Comparison of ENCODE assay signal across 8 cellular contexts in the genomic region with DNA sequence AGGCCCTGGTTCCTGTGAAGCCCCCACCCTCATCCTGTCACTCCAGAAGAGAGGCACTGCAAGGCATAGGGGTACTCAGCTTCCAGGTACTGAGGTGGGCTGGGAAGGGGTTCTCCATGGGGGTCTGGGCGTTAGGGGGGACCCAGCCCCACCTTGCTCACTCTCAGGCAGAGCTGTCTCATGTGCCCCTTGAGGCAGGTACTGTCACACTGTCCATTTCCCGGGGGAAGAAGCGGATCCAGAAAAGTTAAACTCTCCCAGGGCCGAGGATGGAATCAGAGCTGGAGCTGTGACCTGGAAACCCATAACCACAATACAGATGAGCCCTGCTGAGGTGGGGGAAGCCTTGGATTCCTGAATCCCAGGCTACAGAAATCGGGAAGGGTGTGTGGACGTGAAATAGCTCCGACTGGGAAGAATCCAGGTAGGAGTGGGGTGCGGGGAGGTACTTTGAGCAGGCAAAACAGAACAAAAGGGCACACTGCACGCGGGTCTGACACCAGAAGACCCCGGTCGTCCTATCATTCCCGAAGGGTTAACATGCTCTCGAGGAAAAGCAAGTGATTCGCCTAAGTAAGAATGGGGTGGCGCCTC. TPM values are rescaled to one million over a fixed set of nuclear protein-coding genes. Genes with fewer than 3 reads are reported as not detected.
DNase-seq lines count a peak whose midpoint lies in the region; ATAC-seq, FAIRE-seq and TF ChIP-seq lines count a peak whose summit lies in the region.

No MANE protein-coding gene starts in this region.

- peak overlapping the region; percentile 76 for H3K4me3 Mint-ChIP-seq in activated CD8-positive, alpha-beta memory T cell treated with anti-CD3 and anti-CD28 coated beads, Interleukin-2, amount 10 ng/mL, durations not matched to agents 7 days and 5 days
- H3K4me3 Mint-ChIP-seq in activated naive CD8-positive, alpha-beta T cell treated with anti-CD3 and anti-CD28 coated beads for 36 hours = peak overlapping the region; percentile 88

- H3K27ac Mint-ChIP-seq in activated CD8-positive, alpha-beta memory T cell treated with anti-CD3 and anti-CD28 coated beads, Interleukin-2, amount 10 ng/mL, durations not matched to agents 7 days and 5 days = peak overlapping the region; percentile 94
- peak overlapping the region; percentile 95 for H3K27ac Mint-ChIP-seq in activated naive CD8-positive, alpha-beta T cell treated with anti-CD3 and anti-CD28 coated beads for 36 hours

- peaks cover 19% of the 10 kb centered on the region for H3K4me1 Mint-ChIP-seq in activated CD8-positive, alpha-beta memory T cell treated with anti-CD3 and anti-CD28 coated beads, Interleukin-2, amount 10 ng/mL, durations not matched to agents 7 days and 5 days
- peaks cover 13% of the 10 kb centered on the region for H3K4me1 Mint-ChIP-seq in activated naive CD8-positive, alpha-beta T cell treated with anti-CD3 and anti-CD28 coated beads for 36 hours

- H3K9me3 Mint-ChIP-seq in activated CD8-positive, alpha-beta memory T cell treated with anti-CD3 and anti-CD28 coated beads, Interleukin-2, amount 10 ng/mL, durations not matched to agents 7 days and 5 days (ENCODE audit: low read depth) = no peaks in the 10 kb centered on the region
- no peaks in the 10 kb centered on the region for H3K9me3 Mint-ChIP-seq in activated naive CD8-positive, alpha-beta T cell treated with anti-CD3 and anti-CD28 coated beads for 36 hours

- H3K27me3 ChIP-seq in thoracic aorta (replicated peaks; ENCODE audit: insufficient read depth) = no peaks in the 10 kb centered on the region

- ATAC-seq in activated CD8-positive, alpha-beta memory T cell treated with anti-CD3 and anti-CD28 coated beads, Interleukin-2, amount 10 ng/mL, durations not matched to agents 7 days and 5 days = no peak
- ATAC-seq in thoracic aorta (ENCODE audit: insufficient number of reproducible peaks, low FRiP score, low read depth) (no peak), HG03135 (IDR thresholded peaks at IDR 0.05; ENCODE audit: unreplicated experiment) (no peak)

- no peaks in the 10 kb centered on the region for H3K27me3 Mint-ChIP-seq in activated CD8-positive, alpha-beta memory T cell treated with anti-CD3 and anti-CD28 coated beads, Interleukin-2, amount 10 ng/mL, durations not matched to agents 7 days and 5 days
- H3K27me3 Mint-ChIP-seq in activated naive CD8-positive, alpha-beta T cell treated with anti-CD3 and anti-CD28 coated beads for 36 hours = no peaks in the 10 kb centered on the region

- CTCF ChIA-PET in activated CD8-positive, alpha-beta memory T cell treated with anti-CD3 and anti-CD28 coated beads, Interleukin-2, amount 10 ng/mL, durations not matched to agents 7 days and 5 days (lab: Charles Lee) = interaction anchor here (1.1 to 2.5 kb wide), 5 partner anchors 12 to 76 kb away, joined by 3 to 14 read pairs (median 10); partner anchors contain the start of gene OCEL1

- H3K36me3 ChIP-seq in kidney (ENCODE audit: control insufficient read depth in 1 of 2, insufficient read depth in 2 of 2, low read length in 2 of 2) = no peaks in the 10 kb centered on the region
- H3K36me3 ChIP-seq in thoracic aorta = peaks cover 24% of the 10 kb centered on the region

- H3K4me3 ChIP-seq in kidney (ENCODE audit: low read length in 2 of 2) = peak overlapping the region; percentile 65 to 79
- peak overlapping the region; percentile 80 for H3K4me3 ChIP-seq in thoracic aorta

- H3K9ac ChIP-seq in kidney (ENCODE audit: low read length in 2 of 2) = peak overlapping the region; percentile 51 to 84

- peaks cover 22% of the 10 kb centered on the region for H3K36me3 Mint-ChIP-seq in activated CD8-positive, alpha-beta memory T cell treated with anti-CD3 and anti-CD28 coated beads, Interleukin-2, amount 10 ng/mL, durations not matched to agents 7 days and 5 days
- peaks cover 32% of the 10 kb centered on the region for H3K36me3 Mint-ChIP-seq in activated naive CD8-positive, alpha-beta T cell treated with anti-CD3 and anti-CD28 coated beads for 36 hours

- no peak for DNase-seq in activated CD8-positive, alpha-beta memory T cell treated with anti-CD3 and anti-CD28 coated beads, Interleukin-2, amount 10 ng/mL, durations not matched to agents 7 days and 5 days
- no peak for DNase-seq in activated CD8-positive, alpha-beta memory T cell treated with anti-CD3 and anti-CD28 coated beads, Interleukin-2, amount 50 U/mL, for 48 hours
- no peak for DNase-seq in activated naive CD8-positive, alpha-beta T cell treated with anti-CD3 and anti-CD28 coated beads for 36 hours
- DNase-seq in kidney (no peak), thoracic aorta (ENCODE audit: low spot score) (no peak), activated gamma-delta T cell (lab: John Stamatoyannopoulos, UW) (no peak), EL (no peak)

- TF ChIP-seq CTCF in kidney (IDR thresholded peaks at IDR 0.05; ENCODE audit: borderline replicate concordance, extremely low read depth, insufficient read depth) (no peak), thoracic aorta (IDR thresholded peaks at IDR 0.05) (no peak)

- H3K27ac ChIP-seq in kidney (ENCODE audit: low read depth in 2 of 2, low read length in 2 of 2) (peak overlapping the region; percentile 88 to 89), thoracic aorta (peak overlapping the region; percentile 82 to 83)

- intact Hi-C loops in kidney (cut with DNase I) = no loop called here

- H3K4me1 ChIP-seq in kidney (ENCODE audit: control insufficient read depth in 1 of 2, insufficient read depth in 1 of 2, low read depth in 1 of 2, low read length in 2 of 2) = peaks cover 4 to 11% of the 10 kb centered on the region in 2 donors
- peaks cover 3 to 14% of the 10 kb centered on the region in 2 donors for H3K4me1 ChIP-seq in thoracic aorta (ENCODE audit: control insufficient read depth in 1 of 2, low read depth in 2 of 2)

- no peaks in the 10 kb centered on the region for H3K9me3 ChIP-seq in kidney (ENCODE audit: control insufficient read depth in 1 of 2, low read length in 2 of 2)
- H3K9me3 ChIP-seq in thoracic aorta = no peaks in the 10 kb centered on the region

- FAIRE-seq in kidney (lab: Jason Lieb, UNC) = no peak

RNA-seq across cellular contexts. Expression of gene USE1, which starts 0.5 kb away (rescaled TPM):
- total RNA-seq in activated CD8-positive, alpha-beta memory T cell treated with anti-CD3 and anti-CD28 coated beads, Interleukin-2, amount 10 ng/mL, durations not matched to agents 7 days and 5 days = 10 to 100 TPM; 22.1 to 23.6 TPM
- total RNA-seq in activated naive CD8-positive, alpha-beta T cell treated with anti-CD3 and anti-CD28 coated beads for 36 hours = 10 to 100 TPM; 26.5 to 27.1 TPM
- total RNA-seq in kidney (26.0 TPM), thoracic aorta (10 to 100 TPM; 11.5 to 13.7 TPM)
- 52.6 TPM for polyA plus RNA-seq in kidney (ENCODE audit: insufficient read depth, low read depth, low replicate concordance)

RNA-seq across cellular contexts. Expression of gene OCEL1, which starts 11.4 kb away (rescaled TPM):
- total RNA-seq in activated CD8-positive, alpha-beta memory T cell treated with anti-CD3 and anti-CD28 coated beads, Interleukin-2, amount 10 ng/mL, durations not matched to agents 7 days and 5 days = 10 to 100 TPM; 23.3 to 27.4 TPM
- 10 to 100 TPM; 11.9 to 12.6 TPM for total RNA-seq in activated naive CD8-positive, alpha-beta T cell treated with anti-CD3 and anti-CD28 coated beads for 36 hours
- 35.3 TPM for total RNA-seq in kidney
- 80.1 TPM for polyA plus RNA-seq in kidney (ENCODE audit: insufficient read depth, low read depth, low replicate concordance)
- 10 to 100 TPM; 12.4 to 13.3 TPM for total RNA-seq in thoracic aorta

RNA-seq across cellular contexts. Expression of gene NR2F6, which starts 31.1 kb away (rescaled TPM):
- 1 to 10 TPM; 2.7 to 4.7 TPM for total RNA-seq in activated CD8-positive, alpha-beta memory T cell treated with anti-CD3 and anti-CD28 coated beads, Interleukin-2, amount 10 ng/mL, durations not matched to agents 7 days and 5 days
- 1 to 10 TPM; 6.9 to 7.1 TPM for total RNA-seq in activated naive CD8-positive, alpha-beta T cell treated with anti-CD3 and anti-CD28 coated beads for 36 hours
- 46.8 TPM for total RNA-seq in kidney
- 60.2 TPM for polyA plus RNA-seq in kidney (ENCODE audit: insufficient read depth, low read depth, low replicate concordance)
- total RNA-seq in thoracic aorta = 10 to 100 TPM; 42.0 to 68.1 TPM

RNA-seq across cellular contexts. Expression of gene USHBP1, which starts 49.9 kb away (rescaled TPM):
- not detected for total RNA-seq in activated CD8-positive, alpha-beta memory T cell treated with anti-CD3 and anti-CD28 coated beads, Interleukin-2, amount 10 ng/mL, durations not matched to agents 7 days and 5 days
- total RNA-seq in activated naive CD8-positive, alpha-beta T cell treated with anti-CD3 and anti-CD28 coated beads for 36 hours = not detected
- total RNA-seq in kidney (8.9 TPM), thoracic aorta (1 to 10 TPM; 3.5 to 4.0 TPM)
- polyA plus RNA-seq in kidney (ENCODE audit: insufficient read depth, low read depth, low replicate concordance) = 7.2 TPM

RNA-seq across cellular contexts. Expression of gene BABAM1, which starts 52.6 kb away (rescaled TPM):
- 100 to 1,000 TPM; 113 to 117 TPM for total RNA-seq in activated CD8-positive, alpha-beta memory T cell treated with anti-CD3 and anti-CD28 coated beads, Interleukin-2, amount 10 ng/mL, durations not matched to agents 7 days and 5 days
- 100 to 1,000 TPM; 107 to 112 TPM for total RNA-seq in activated naive CD8-positive, alpha-beta T cell treated with anti-CD3 and anti-CD28 coated beads for 36 hours
- total RNA-seq in kidney (69.4 TPM), thoracic aorta (10 to 100 TPM; 55.2 to 87.2 TPM)
- polyA plus RNA-seq in kidney (ENCODE audit: insufficient read depth, low read depth, low replicate concordance) = 105 TPM
